In the genomic region with DNA sequence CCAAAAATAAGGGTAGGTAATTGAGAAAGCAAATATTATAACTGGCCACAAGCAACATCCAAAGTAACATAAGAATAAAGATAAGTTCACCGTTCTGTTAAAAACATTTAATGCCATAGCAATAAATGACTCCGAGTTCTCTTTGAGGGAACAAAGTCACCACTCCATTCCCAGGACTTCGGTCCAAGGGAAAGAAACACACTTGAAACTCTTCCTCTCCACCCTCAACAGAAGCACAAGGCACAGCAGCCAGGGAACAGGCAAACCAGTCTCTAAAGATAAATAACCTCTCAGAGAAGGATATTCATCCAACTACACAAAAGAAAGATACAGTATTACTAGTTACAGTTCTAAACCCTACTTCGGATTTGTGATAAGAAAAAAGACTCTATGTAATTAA, we compare ENCODE assay signal across 1 cellular context.
TF ChIP-seq lines count a peak whose summit lies in the region.

No MANE protein-coding gene starts in this region.

TF ChIP-seq in HepG2, 621 proteins besides CTCF, POLR2A, EP300 and RAD21:
- TF ChIP-seq, protein P1, sequence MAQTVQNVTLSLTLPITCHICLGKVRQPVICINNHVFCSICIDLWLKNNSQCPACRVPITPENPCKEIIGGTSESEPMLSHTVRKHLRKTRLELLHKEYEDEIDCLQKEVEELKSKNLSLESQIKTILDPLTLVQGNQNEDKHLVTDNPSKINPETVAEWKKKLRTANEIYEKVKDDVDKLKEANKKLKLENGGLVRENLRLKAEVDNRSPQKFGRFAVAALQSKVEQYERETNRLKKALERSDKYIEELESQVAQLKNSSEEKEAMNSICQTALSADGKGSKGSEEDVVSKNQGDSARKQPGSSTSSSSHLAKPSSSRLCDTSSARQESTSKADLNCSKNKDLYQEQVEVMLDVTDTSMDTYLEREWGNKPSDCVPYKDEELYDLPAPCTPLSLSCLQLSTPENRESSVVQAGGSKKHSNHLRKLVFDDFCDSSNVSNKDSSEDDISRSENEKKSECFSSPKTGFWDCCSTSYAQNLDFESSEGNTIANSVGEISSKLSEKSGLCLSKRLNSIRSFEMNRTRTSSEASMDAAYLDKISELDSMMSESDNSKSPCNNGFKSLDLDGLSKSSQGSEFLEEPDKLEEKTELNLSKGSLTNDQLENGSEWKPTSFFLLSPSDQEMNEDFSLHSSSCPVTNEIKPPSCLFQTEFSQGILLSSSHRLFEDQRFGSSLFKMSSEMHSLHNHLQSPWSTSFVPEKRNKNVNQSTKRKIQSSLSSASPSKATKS (CRISPR knock-in tag; IDR thresholded peaks at IDR 0.05) = no peak
- TF ChIP-seq ZNF160 (CRISPR knock-in tag; IDR thresholded peaks at IDR 0.05) (no peak), NR2C2 (CRISPR knock-in tag; IDR thresholded peaks at IDR 0.05; ENCODE audit: borderline replicate concordance) (no peak), ZNF280D (CRISPR knock-in tag; IDR thresholded peaks at IDR 0.05) (no peak), ZBTB8A (CRISPR knock-in tag; IDR thresholded peaks at IDR 0.05; ENCODE audit: borderline replicate concordance, low read depth) (no peak), JUND (CRISPR knock-in tag; IDR thresholded peaks at IDR 0.05) (no peak), ZNF891 (CRISPR knock-in tag; IDR thresholded peaks at IDR 0.05) (no peak), ZBTB43 (CRISPR knock-in tag; conservative IDR thresholded peaks at IDR 0.05) (no peak), ZNF546 (CRISPR knock-in tag; conservative IDR thresholded peaks at IDR 0.05) (no peak), RFX1 (IDR thresholded peaks at IDR 0.05) (no peak), FOXO1 (CRISPR knock-in tag; IDR thresholded peaks at IDR 0.05) (no peak), NFE2 (CRISPR knock-in tag; IDR thresholded peaks at IDR 0.05) (no peak), TBL1XR1 (IDR thresholded peaks at IDR 0.05; ENCODE audit: borderline replicate concordance, low read length, partially characterized antibody) (no peak)
- TF ChIP-seq, protein P2, sequence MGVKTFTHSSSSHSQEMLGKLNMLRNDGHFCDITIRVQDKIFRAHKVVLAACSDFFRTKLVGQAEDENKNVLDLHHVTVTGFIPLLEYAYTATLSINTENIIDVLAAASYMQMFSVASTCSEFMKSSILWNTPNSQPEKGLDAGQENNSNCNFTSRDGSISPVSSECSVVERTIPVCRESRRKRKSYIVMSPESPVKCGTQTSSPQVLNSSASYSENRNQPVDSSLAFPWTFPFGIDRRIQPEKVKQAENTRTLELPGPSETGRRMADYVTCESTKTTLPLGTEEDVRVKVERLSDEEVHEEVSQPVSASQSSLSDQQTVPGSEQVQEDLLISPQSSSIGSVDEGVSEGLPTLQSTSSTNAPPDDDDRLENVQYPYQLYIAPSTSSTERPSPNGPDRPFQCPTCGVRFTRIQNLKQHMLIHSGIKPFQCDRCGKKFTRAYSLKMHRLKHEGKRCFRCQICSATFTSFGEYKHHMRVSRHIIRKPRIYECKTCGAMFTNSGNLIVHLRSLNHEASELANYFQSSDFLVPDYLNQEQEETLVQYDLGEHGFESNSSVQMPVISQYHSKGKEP (CRISPR knock-in tag; IDR thresholded peaks at IDR 0.05) = no peak
